11 cellular contexts compared by ENCODE assay signal in genomic region chr6:126040826-126041225, GRCh38. TPM values are rescaled to one million over a fixed set of nuclear protein-coding genes. Genes with fewer than 3 reads are reported as not detected.
DNase-seq lines count a peak whose midpoint lies in the region; ATAC-seq, FAIRE-seq and TF ChIP-seq lines count a peak whose summit lies in the region.
"Had no signal": no experiment of that assay in that cellular context is flagged by ENCODE, and none has a peak within 500 bp of the region (broad histone marks: within the 10 kb centered on the region; RNA-seq: fewer than 3 reads in every experiment).

No MANE protein-coding gene starts in this region.

- WGBS in small intestine, 3 donors: 38 to 65% (median 64%) methylated on average over 1 of the region's 1 CpG

- H3K4me1 ChIP-seq in HCT116 (ENCODE audit: control insufficient read depth in 1 of 2, insufficient read depth in 2 of 2, low read length in 2 of 2): no peaks in the 10 kb centered on the region
- peaks cover 0 to 4% of the 10 kb centered on the region in 2 donors for H3K4me1 ChIP-seq in small intestine (ENCODE audit: control insufficient read depth in 2 of 2, insufficient read depth in 1 of 2, low read depth in 1 of 2, low read length in 1 of 2)

- POLR2A ChIA-PET in HCT116 (lab: Charles Lee): no interaction called here
- POLR2A ChIA-PET in activated CD4-positive, alpha-beta memory T cell treated with anti-CD3 and anti-CD28 coated beads, Interleukin-2, amount 10 ng/mL, durations not matched to agents 7 days and 5 days (lab: Charles Lee): interaction anchor here (1.2 kb wide), 1 partner anchor 54 kb away, joined by 4 read pairs; the partner anchor contains the start of gene TRMT11

- no peak overlapping the region for H2AFZ ChIP-seq in HCT116 (ENCODE audit: low read depth, low read length, poor library complexity, severe bottlenecking)

- H3K9me3 ChIP-seq in HCT116 (ENCODE audit: control insufficient read depth in 1 of 2, insufficient read depth in 1 of 2, low read depth in 1 of 2, low read length in 2 of 2) (no peaks in the 10 kb centered on the region), small intestine (ENCODE audit: control insufficient read depth, low read depth) (no peaks in the 10 kb centered on the region)

- H3K27ac Mint-ChIP-seq in activated CD4-positive, alpha-beta memory T cell treated with anti-CD3 and anti-CD28 coated beads, Interleukin-2, amount 10 ng/mL, durations not matched to agents 7 days and 5 days: no peak overlapping the region

- CTCF ChIA-PET in HCT116 (lab: Charles Lee): no interaction called here
- CTCF ChIA-PET in activated CD4-positive, alpha-beta memory T cell treated with anti-CD3 and anti-CD28 coated beads, Interleukin-2, amount 10 ng/mL, durations not matched to agents 7 days and 5 days (lab: Charles Lee): no interaction called here

- peaks cover 4% of the 10 kb centered on the region for H3K9me3 Mint-ChIP-seq in activated CD4-positive, alpha-beta memory T cell treated with anti-CD3 and anti-CD28 coated beads, Interleukin-2, amount 10 ng/mL, durations not matched to agents 7 days and 5 days

- H3K4me3 ChIP-seq in HCT116 (replicated peaks in 1 of 2; ENCODE audit: low read depth in 1 of 2, low read length in 2 of 2): no peak overlapping the region
- no peak overlapping the region for H3K4me3 ChIP-seq in fibroblast of mammary gland (ENCODE audit: control insufficient read depth, low read depth, low read length)
- no peak overlapping the region for H3K4me3 ChIP-seq in small intestine (ENCODE audit: low read depth in 1 of 2, low read length in 2 of 2)

- no peak overlapping the region for H3K4me2 ChIP-seq in HCT116 (ENCODE audit: low read length)

- H3K4me3 Mint-ChIP-seq in activated CD4-positive, alpha-beta memory T cell treated with anti-CD3 and anti-CD28 coated beads, Interleukin-2, amount 10 ng/mL, durations not matched to agents 7 days and 5 days: no peak overlapping the region

- BruUV-seq in HCT116 (replicated peaks; lab: Mats Ljungman, UMichigan): no TSS peak

- intact Hi-C loops in HCT116 (cut with micrococcal nuclease): no loop called here

- H3K79me2 ChIP-seq in HCT116 (ENCODE audit: insufficient read depth, low read length): no peaks in the 10 kb centered on the region; the same call in 1 of the 2 replicates

- no peak for ATAC-seq in HCT116
- no peak for ATAC-seq in GM21390 (IDR thresholded peaks at IDR 0.05; ENCODE audit: unreplicated experiment)
- ATAC-seq in GM21825 (IDR thresholded peaks at IDR 0.05; ENCODE audit: unreplicated experiment): no peak

- peaks cover 9% of the 10 kb centered on the region for H3K4me1 Mint-ChIP-seq in activated CD4-positive, alpha-beta memory T cell treated with anti-CD3 and anti-CD28 coated beads, Interleukin-2, amount 10 ng/mL, durations not matched to agents 7 days and 5 days

- no peak for FAIRE-seq in small intestine (lab: Jason Lieb, UNC)
- FAIRE-seq: GM12892 had no signal

- no peaks in the 10 kb centered on the region for H4K20me1 ChIP-seq in HCT116 (ENCODE audit: insufficient read depth)

- H3K27ac ChIP-seq in HCT116 (ENCODE audit: low read depth, low read length) (no peak overlapping the region), small intestine (ENCODE audit: low read depth in 1 of 2, low read length in 1 of 2) (peak overlapping the region in 1 of 2 donors; percentile 81)

- H3K36me3 Mint-ChIP-seq in activated CD4-positive, alpha-beta memory T cell treated with anti-CD3 and anti-CD28 coated beads, Interleukin-2, amount 10 ng/mL, durations not matched to agents 7 days and 5 days (ENCODE audit: low read depth): peaks cover 37% of the 10 kb centered on the region

- TF ChIP-seq RAD21 in HCT116 (IDR thresholded peaks at IDR 0.05; ENCODE audit: low read depth): no peak

- no peaks in the 10 kb centered on the region for H3K27me3 Mint-ChIP-seq in activated CD4-positive, alpha-beta memory T cell treated with anti-CD3 and anti-CD28 coated beads, Interleukin-2, amount 10 ng/mL, durations not matched to agents 7 days and 5 days

- H3K36me3 ChIP-seq in HCT116 (ENCODE audit: control insufficient read depth in 1 of 2, insufficient read depth in 2 of 2, low read length in 2 of 2): peaks cover 9 to 14% of the 10 kb centered on the region in 2 experiments; a peak in 3 of 4 replicates
- H3K36me3 ChIP-seq in small intestine (ENCODE audit: control insufficient read depth in 2 of 2, insufficient read depth in 2 of 2, low read length in 2 of 2): peaks cover 2 to 10% of the 10 kb centered on the region in 2 donors

- H3K9ac ChIP-seq in HCT116 (ENCODE audit: low read length): no peak overlapping the region

- TF ChIP-seq POLR2A in HCT116 (IDR thresholded peaks at IDR 0.05; ENCODE audit: borderline replicate concordance, extremely low read depth, insufficient read depth, insufficient read length): no peak

- RAD21 ChIA-PET in HCT116 (lab: Charles Lee; ENCODE audit: low non-redundant PET in 1 of 2, low total read pairs in 2 of 2, uncharacterized antibody in 2 of 2, unreplicated experiment in 2 of 2): no interaction called here

- H3K27me3 ChIP-seq in HCT116 (ENCODE audit: insufficient read depth, low read length) (no peaks in the 10 kb centered on the region), small intestine (ENCODE audit: control insufficient read depth in 2 of 2, insufficient read depth in 2 of 2, low read length in 2 of 2) (no peaks in the 10 kb centered on the region)

- H3K9me2 ChIP-seq in HCT116 (ENCODE audit: insufficient read depth): no peaks in the 10 kb centered on the region

- TF ChIP-seq CTCF in HCT116 (IDR thresholded peaks at IDR 0.05 in 2 of 3, conservative IDR thresholded peaks at IDR 0.05 in 1 of 3; ENCODE audit: borderline replicate concordance in 1 of 3, insufficient read depth in 1 of 3, low read depth in 2 of 3, low read length in 2 of 3): no peak
- no peak for TF ChIP-seq CTCF in fibroblast of mammary gland (conservative IDR thresholded peaks at IDR 0.05; ENCODE audit: control insufficient read depth, insufficient read depth, low read depth, low read length)

- DNase-seq in HCT116 (ENCODE audit: low read depth, low spot score) (no peak), SIG-M5 treated with dmso at 0.1 percent for 504 hours (lab: John Stamatoyannopoulos, UW; ENCODE audit: unreplicated experiment) (peak; percentile 85), fibroblast of mammary gland (ENCODE audit: low read depth) (peak; percentile 83), small intestine (peak; percentile 44), Ammon's horn (ENCODE audit: low spot score) (no peak)
- no peak for DNase-seq in activated CD4-positive, alpha-beta memory T cell treated with anti-CD3 and anti-CD28 coated beads, Interleukin-2, amount 10 ng/mL, durations not matched to agents 7 days and 5 days
- DNase-seq: activated CD8-positive, alpha-beta memory T cell treated with anti-CD3 and anti-CD28 coated beads, Interleukin-2, amount 50 U/mL, for 4 hours; NCI-H526 had no signal

TF ChIP-seq in HCT116, 20 proteins besides CTCF, POLR2A, EP300 and RAD21:
- TF ChIP-seq ZNF274 (IDR thresholded peaks at IDR 0.05; ENCODE audit: low read depth, low read length) (no peak), SP1 (IDR thresholded peaks at IDR 0.05; ENCODE audit: low read depth) (peak; percentile 39; the same call in 1 of the 2 replicates), CEBPB (IDR thresholded peaks at IDR 0.05; ENCODE audit: low read depth) (peak; percentile 85), JUND (IDR thresholded peaks at IDR 0.05) (peak; percentile 42; the same call in 1 of the 2 replicates)
TF ChIP-seq in HCT116: peak in this region for 3.

RNA-seq across cellular contexts. Expression of gene TRMT11, which starts 54.5 kb away (rescaled TPM):
- total RNA-seq in HCT116 (2021; ENCODE audit: unreplicated experiment): 41.8 TPM
- polyA plus RNA-seq in HCT116 (2012): 16.0 and 22.5 TPM in 2 replicates
- polyA plus RNA-seq in small intestine: 10 to 100 TPM; 11.1 to 15.0 (median 13.7) TPM
- 10 to 100 TPM; 17.6 to 19.2 TPM for total RNA-seq in activated CD4-positive, alpha-beta memory T cell treated with anti-CD3 and anti-CD28 coated beads, Interleukin-2, amount 10 ng/mL, durations not matched to agents 7 days and 5 days

Comparison
In these comparisons a context has a peak if more than half of its experiments do, and no peak if none do; other contexts are left out.
1. DNase-seq: peak in SIG-M5 treated with dmso at 0.1 percent for 504 hours (single experiment), fibroblast of mammary gland (single experiment) and small intestine (single experiment); none in HCT116 (single experiment), activated CD4-positive, alpha-beta memory T cell treated with anti-CD3 and anti-CD28 coated beads, Interleukin-2, amount 10 ng/mL, durations not matched to agents 7 days and 5 days (single experiment) and Ammon's horn (single experiment).